ENCODE assay signal across 8 cellular contexts in genomic region chr5:136769900-136770684, GRCh38.
DNase-seq lines count a peak whose midpoint lies in the region; ATAC-seq and TF ChIP-seq lines count a peak whose summit lies in the region.

No MANE protein-coding gene starts in this region.

- peak; percentile 16 for DNase-seq in DMS 273 treated with DMSO at 0.1 percent for 48 hours (lab: John Stamatoyannopoulos, UW)
- DNase-seq in NCI-H510A (lab: John Stamatoyannopoulos, UW): peak; percentile 44
- DNase-seq in activated effector memory CD4-positive, alpha-beta T cell treated with Interleukin-2 at 50 U/mL for 16 hours: peak; percentile 2
- DNase-seq in head of caudate nucleus: peak; percentile 60 to 90 (median 77)
- peak; percentile 68 for DNase-seq in prostate gland (ENCODE audit: low spot score)
- DNase-seq in stimulated activated naive CD4-positive, alpha-beta T cell treated with Interleukin-2 at 50 U/mL for 16 hours (lab: John Stamatoyannopoulos, UW): no peak

- no peaks in the 10 kb centered on the region for H3K9me3 ChIP-seq in prostate gland

- peak; percentile 38 to 86 (median 72) for TF ChIP-seq CTCF in prostate gland (IDR thresholded peaks at IDR 0.05)

- ATAC-seq in GM19043 (IDR thresholded peaks at IDR 0.05; ENCODE audit: low read depth, unreplicated experiment) (peak; percentile 82), HG03175 (IDR thresholded peaks at IDR 0.05; ENCODE audit: unreplicated experiment) (peak; percentile 83)

- TF ChIP-seq POLR2A in prostate gland (IDR thresholded peaks at IDR 0.05): no peak

- H3K36me3 ChIP-seq in prostate gland: no peaks in the 10 kb centered on the region

- 32% methylated on average over 11 of the region's 11 CpGs for WGBS in prostate gland

- H3K4me3 ChIP-seq in prostate gland: no peak overlapping the region

- intact Hi-C loops in head of caudate nucleus (cut with DNase I): no loop called here
- intact Hi-C loops in prostate gland (cut with DNase I): loop anchor here (5.0 kb wide), 1 partner anchor 523 kb away; no protein-coding TSS in a partner anchor

- H3K27ac ChIP-seq in prostate gland: no peak overlapping the region

- no peaks in the 10 kb centered on the region for H3K27me3 ChIP-seq in prostate gland (replicated peaks; ENCODE audit: insufficient read depth)

- no peaks in the 10 kb centered on the region for H3K4me1 ChIP-seq in prostate gland (replicated peaks)
